1 cellular context compared by ENCODE assay signal in the genomic region with DNA sequence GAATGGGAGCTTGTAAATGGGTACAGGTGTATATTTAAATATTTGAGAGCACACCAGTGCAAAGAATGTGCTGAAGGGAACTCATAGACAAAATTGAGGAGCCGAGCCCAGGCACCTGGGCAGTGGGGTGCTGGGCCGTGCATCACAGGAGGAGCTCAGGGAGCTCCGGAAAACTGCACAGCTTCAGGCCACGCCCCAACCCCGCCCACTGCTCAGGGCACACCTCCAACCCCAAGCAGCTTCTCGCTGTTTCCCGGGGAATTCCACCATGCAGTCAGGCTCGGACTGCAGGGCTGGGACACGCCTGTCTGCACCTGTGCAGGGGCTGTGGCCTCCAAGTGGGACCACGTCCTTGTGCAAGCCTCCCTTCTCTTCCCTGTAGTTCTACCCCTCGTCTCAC.
TF ChIP-seq lines count a peak whose summit lies in the region.

No MANE protein-coding gene starts in this region.

TF ChIP-seq in K562, 482 proteins besides CTCF, POLR2A, EP300 and RAD21 (continued from another document):
- TF ChIP-seq TFAM (CRISPR knock-in tag; conservative IDR thresholded peaks at IDR 0.05) = no peak
- TF ChIP-seq RBM34 (IDR thresholded peaks at IDR 0.05; ENCODE audit: borderline replicate concordance, insufficient read depth, low read length) = no peak
- no peak for TF ChIP-seq ZBTB7A (IDR thresholded peaks at IDR 0.05; ENCODE audit: borderline replicate concordance, control insufficient read depth, low read depth, low read length)
- TF ChIP-seq, protein P1, sequence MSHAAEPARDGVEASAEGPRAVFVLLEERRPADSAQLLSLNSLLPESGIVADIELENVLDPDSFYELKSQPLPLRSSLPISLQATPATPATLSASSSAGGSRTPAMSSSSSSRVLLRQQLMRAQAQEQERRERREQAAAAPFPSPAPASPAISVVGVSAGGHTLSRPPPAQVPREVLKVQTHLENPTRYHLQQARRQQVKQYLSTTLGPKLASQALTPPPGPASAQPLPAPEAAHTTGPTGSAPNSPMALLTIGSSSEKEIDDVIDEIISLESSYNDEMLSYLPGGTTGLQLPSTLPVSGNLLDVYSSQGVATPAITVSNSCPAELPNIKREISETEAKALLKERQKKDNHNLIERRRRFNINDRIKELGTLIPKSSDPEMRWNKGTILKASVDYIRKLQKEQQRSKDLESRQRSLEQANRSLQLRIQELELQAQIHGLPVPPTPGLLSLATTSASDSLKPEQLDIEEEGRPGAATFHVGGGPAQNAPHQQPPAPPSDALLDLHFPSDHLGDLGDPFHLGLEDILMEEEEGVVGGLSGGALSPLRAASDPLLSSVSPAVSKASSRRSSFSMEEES (CRISPR knock-in tag; IDR thresholded peaks at IDR 0.05) = no peak
- no peak for TF ChIP-seq CBFB (CRISPR knock-in tag; IDR thresholded peaks at IDR 0.05)
- no peak for TF ChIP-seq SMAD3 (CRISPR knock-in tag; conservative IDR thresholded peaks at IDR 0.05)
- no peak for TF ChIP-seq DPF2 (IDR thresholded peaks at IDR 0.05)
- TF ChIP-seq SIN3A (IDR thresholded peaks at IDR 0.05; ENCODE audit: borderline replicate concordance in 2 of 2, control insufficient read depth in 1 of 2, low read depth in 2 of 2, low read length in 2 of 2) = no peak
- no peak for TF ChIP-seq NEUROD1 (IDR thresholded peaks at IDR 0.05; ENCODE audit: borderline replicate concordance, low read depth, low read length, partially characterized antibody)
